13 cellular contexts compared by ENCODE assay signal in genomic region chr10:88379575-88379974, GRCh38.
DNase-seq lines count a peak whose midpoint lies in the region; ATAC-seq and TF ChIP-seq lines count a peak whose summit lies in the region.
"Had no signal": no experiment of that assay in that cellular context is flagged by ENCODE, and none has a peak within 500 bp of the region (broad histone marks: within the 10 kb centered on the region; RNA-seq: fewer than 3 reads in every experiment).

No MANE protein-coding gene starts in this region.

- no peak overlapping the region for H3K4me3 Mint-ChIP-seq in activated CD8-positive, alpha-beta T cell treated with anti-CD3 and anti-CD28 coated beads, Interleukin-2, amount 10 ng/mL, durations not matched to agents 7 days and 5 days
- H3K4me3 Mint-ChIP-seq: T-helper 17 cell had no signal

- peaks cover 12% of the 10 kb centered on the region for H3K9me3 Mint-ChIP-seq in activated CD8-positive, alpha-beta T cell treated with anti-CD3 and anti-CD28 coated beads, Interleukin-2, amount 10 ng/mL, durations not matched to agents 7 days and 5 days (ENCODE audit: insufficient read depth)

- H3K4me1 Mint-ChIP-seq in activated CD8-positive, alpha-beta T cell treated with anti-CD3 and anti-CD28 coated beads, Interleukin-2, amount 10 ng/mL, durations not matched to agents 7 days and 5 days (ENCODE audit: low read depth), result peaks cover 25% of the 10 kb centered on the region

- no peak overlapping the region for H3K27ac Mint-ChIP-seq in activated CD8-positive, alpha-beta T cell treated with anti-CD3 and anti-CD28 coated beads, Interleukin-2, amount 10 ng/mL, durations not matched to agents 7 days and 5 days
- H3K27ac Mint-ChIP-seq: T-helper 17 cell had no signal

- CTCF ChIA-PET in AG04450 (lab: Charles Lee), result interaction anchor here (1.1 kb wide), 1 partner anchor 10 kb away, joined by 5 read pairs; no protein-coding TSS in a partner anchor
- CTCF ChIA-PET in activated CD8-positive, alpha-beta T cell treated with anti-CD3 and anti-CD28 coated beads, Interleukin-2, amount 10 ng/mL, durations not matched to agents 7 days and 5 days (lab: Charles Lee), result interaction anchor here (1.1 kb wide), 1 partner anchor 10 kb away, joined by 4 read pairs; no protein-coding TSS in a partner anchor

- H3K4me3 ChIP-seq in AG04450 (ENCODE audit: low read depth, low read length), result no peak overlapping the region
- H3K4me3 ChIP-seq in foreskin fibroblast (ENCODE audit: low read depth in 1 of 2, low read length in 2 of 2), result no peak overlapping the region
- H3K4me3 ChIP-seq: ovary had no signal

- H3K27me3 ChIP-seq in AG04450 (ENCODE audit: control insufficient read depth, insufficient read depth, low read length), result no peaks in the 10 kb centered on the region
- H3K27me3 ChIP-seq: ovary had no signal

- POLR2A ChIA-PET in AG04450 (lab: Yijun Ruan, JAX), result no interaction called here
- POLR2A ChIA-PET in activated CD8-positive, alpha-beta T cell treated with anti-CD3 and anti-CD28 coated beads, Interleukin-2, amount 10 ng/mL, durations not matched to agents 7 days and 5 days (lab: Charles Lee), result no interaction called here

- H3K27ac ChIP-seq in AG04450 (ENCODE audit: low read depth, low read length) (no peak overlapping the region), VCaP (peak overlapping the region; percentile 39)
- H3K27ac ChIP-seq: KMS-11, ovary had no signal

- H3K27me3 Mint-ChIP-seq in activated CD8-positive, alpha-beta T cell treated with anti-CD3 and anti-CD28 coated beads, Interleukin-2, amount 10 ng/mL, durations not matched to agents 7 days and 5 days (ENCODE audit: low read depth), result no peaks in the 10 kb centered on the region
- H3K27me3 Mint-ChIP-seq: T-helper 17 cell had no signal

- peaks cover 28% of the 10 kb centered on the region for H3K36me3 Mint-ChIP-seq in activated CD8-positive, alpha-beta T cell treated with anti-CD3 and anti-CD28 coated beads, Interleukin-2, amount 10 ng/mL, durations not matched to agents 7 days and 5 days (ENCODE audit: low read depth)

- no peak for ATAC-seq in activated CD8-positive, alpha-beta T cell treated with anti-CD3 and anti-CD28 coated beads, Interleukin-2, amount 10 ng/mL, durations not matched to agents 7 days and 5 days
- ATAC-seq: T-helper 17 cell had no signal

- DNase-seq in AG04450 (ENCODE audit: low read depth, low spot score) (peak; percentile 24), HS-5 (ENCODE audit: low read depth) (peak; percentile 24), foreskin fibroblast (peak; percentile 75 to 91), posterior vena cava (ENCODE audit: low spot score) (no peak), mucosa of gallbladder (ENCODE audit: low spot score) (no peak)
- DNase-seq in stimulated activated CD4-positive, alpha-beta T cell treated with anti-CD3 and anti-CD28 coated beads, Interleukin-2, amount 100 ng/mL, for 24 hours, result no peak
- DNase-seq in activated CD8-positive, alpha-beta T cell treated with anti-CD3 and anti-CD28 coated beads, Interleukin-2, amount 10 ng/mL, durations not matched to agents 7 days and 5 days, result no peak
- DNase-seq: effector memory CD4-positive, alpha-beta T cell; GF-D8; ovary; T-helper 17 cell had no signal

- H3K9me3 ChIP-seq in AG04450 (ENCODE audit: control insufficient read depth, insufficient read depth, low read length), result no peaks in the 10 kb centered on the region
- H3K9me3 ChIP-seq: ovary had no signal

- intact Hi-C loops in posterior vena cava (cut with DNase I), result no loop called here

- TF ChIP-seq CTCF in AG04450 (IDR thresholded peaks at IDR 0.05; ENCODE audit: low read depth, low read length) (no peak), VCaP (conservative IDR thresholded peaks at IDR 0.05) (no peak), foreskin fibroblast (IDR thresholded peaks at IDR 0.05; ENCODE audit: low read depth, low read length) (no peak)

Comparison
In these comparisons a context has a peak if more than half of its experiments do, and no peak if none do; other contexts are left out.
1. DNase-seq: peak in AG04450 (single experiment), HS-5 (single experiment) and foreskin fibroblast (2 of 2); none in posterior vena cava (single experiment), stimulated activated CD4-positive, alpha-beta T cell treated with anti-CD3 and anti-CD28 coated beads, Interleukin-2, amount 100 ng/mL, for 24 hours (0 of 2), mucosa of gallbladder (single experiment) and activated CD8-positive, alpha-beta T cell treated with anti-CD3 and anti-CD28 coated beads, Interleukin-2, amount 10 ng/mL, durations not matched to agents 7 days and 5 days (single experiment).